Comparison of ENCODE assay signal across 8 cellular contexts in the genomic region with DNA sequence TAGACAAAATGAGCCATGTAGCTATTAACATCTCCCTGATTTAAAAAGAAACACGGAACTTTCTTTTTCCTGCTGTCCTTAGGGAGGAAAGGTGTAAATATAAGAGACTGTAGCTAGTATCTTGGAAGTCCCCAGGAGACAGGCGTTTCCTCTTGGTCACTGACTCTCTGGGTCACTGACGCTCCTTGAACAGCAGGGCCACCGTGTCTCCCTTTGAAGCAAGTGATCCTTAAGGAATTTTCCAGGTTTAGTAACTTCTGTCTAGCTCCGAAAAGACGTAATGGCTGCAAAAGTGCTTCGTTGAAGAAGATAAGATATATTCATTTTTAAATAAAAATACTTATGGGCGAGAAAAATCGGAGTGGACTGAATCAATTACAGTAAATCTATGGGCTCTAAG. TPM values are rescaled to one million over a fixed set of nuclear protein-coding genes. Genes with fewer than 3 reads are reported as not detected.
DNase-seq lines count a peak whose midpoint lies in the region; ATAC-seq and TF ChIP-seq lines count a peak whose summit lies in the region.

No MANE protein-coding gene starts in this region.

- H3K4me3 Mint-ChIP-seq in T-cell, result peak overlapping the region; percentile 91 to 94 (median 92)
- H3K4me3 Mint-ChIP-seq in glutamatergic neuron (ENCODE audit: unreplicated experiment), result peak overlapping the region; percentile 84

- H3K27me3 Mint-ChIP-seq in T-cell, result peaks cover 0 to 5% of the 10 kb centered on the region in 2 donors
- H3K27me3 Mint-ChIP-seq in glutamatergic neuron (ENCODE audit: unreplicated experiment), result peaks cover 3% of the 10 kb centered on the region

- H3K27ac ChIP-seq in skin epidermis, result peak overlapping the region in 20 of 21 experiments; percentile 87 to 99 (median 93)

- TF ChIP-seq CTCF in glutamatergic neuron (IDR thresholded peaks at IDR 0.05; ENCODE audit: partially characterized antibody, unreplicated experiment), result no peak

- H3K9me3 Mint-ChIP-seq in T-cell (no peaks in the 10 kb centered on the region), glutamatergic neuron (ENCODE audit: unreplicated experiment) (no peaks in the 10 kb centered on the region)

- H3K4me3 ChIP-seq in skin epidermis, result peak overlapping the region; percentile 76 to 97 (median 89)

- POLR2A ChIA-PET in T-cell (lab: Charles Lee), result interaction anchor here (0.6 to 1.1 kb wide), 8 partner anchors 12 to 210 kb away, joined by 3 to 4 read pairs (median 4); no protein-coding TSS in a partner anchor

- ATAC-seq in T-cell (replicated peaks in 1 of 4), result no peak
- ATAC-seq in GM19397 (IDR thresholded peaks at IDR 0.05; ENCODE audit: unreplicated experiment), result no peak

- H3K36me3 Mint-ChIP-seq in T-cell (peaks cover 14% of the 10 kb centered on the region), glutamatergic neuron (ENCODE audit: unreplicated experiment) (no peaks in the 10 kb centered on the region)

- CTCF ChIA-PET in T-cell (lab: Charles Lee), result interaction anchor here (0.6 to 2.5 kb wide), 22 partner anchors 11 to 586 kb away, joined by 3 to 19 read pairs (median 4); a partner anchor contains a TSS

- H3K27ac Mint-ChIP-seq in T-cell (peak overlapping the region; percentile 33 to 94), glutamatergic neuron (ENCODE audit: unreplicated experiment) (no peak overlapping the region)

- H3K4me1 Mint-ChIP-seq in T-cell (peaks cover 39 to 51% (median 41%) of the 10 kb centered on the region in 3 donors), glutamatergic neuron (ENCODE audit: low read depth, unreplicated experiment) (peaks cover 21% of the 10 kb centered on the region)

- DNase-seq in DMS53 (lab: John Stamatoyannopoulos, UW) (peak; percentile 32), DMS53 treated with DMSO at 0.1 percent for 48 hours (lab: John Stamatoyannopoulos, UW; ENCODE audit: unreplicated experiment) (no peak), T-cell (no peak), glutamatergic neuron (no peak), SKM-1 treated with dmso at 0.1 percent for 144 hours (lab: John Stamatoyannopoulos, UW; ENCODE audit: unreplicated experiment) (no peak)
- no peak for DNase-seq in activated CD4-positive, alpha-beta T cell treated with anti-CD3 and anti-CD28 coated beads, Interleukin-2, amount 50 U/mL, for 48 hours

RNA-seq across cellular contexts. Expression of a gene that starts 0.7 kb away (rescaled TPM):
- total RNA-seq in T-cell (10 to 100 TPM; 40.2 to 79.0 (median 70.0) TPM), glutamatergic neuron (ENCODE audit: unreplicated experiment) (164 TPM)

RNA-seq across cellular contexts. Expression of a gene that starts 20.8 kb away (rescaled TPM):
- total RNA-seq in T-cell (under 1 TPM in 3 of 5 donors, not detected in 2; 0.13 to 0.84 (median 0.68) TPM), glutamatergic neuron (ENCODE audit: unreplicated experiment) (0.22 TPM)

RNA-seq across cellular contexts. Expression of a gene that starts 53.4 kb away (rescaled TPM):
- total RNA-seq in T-cell (10 to 100 TPM; 25.6 to 37.8 (median 28.7) TPM), glutamatergic neuron (ENCODE audit: unreplicated experiment) (84.4 TPM)
